Comparison of ENCODE assay signal across 8 cellular contexts in genomic region chr1:110964400-110964903, GRCh38. TPM values are rescaled to one million over a fixed set of nuclear protein-coding genes. Genes with fewer than 3 reads are reported as not detected.
DNase-seq lines count a peak whose midpoint lies in the region; ATAC-seq and TF ChIP-seq lines count a peak whose summit lies in the region.

No MANE protein-coding gene starts in this region.

- H3K9ac ChIP-seq in liver (ENCODE audit: low read depth in 1 of 2, low read length in 2 of 2): no peak overlapping the region

- H3K27me3 Mint-ChIP-seq in activated CD4-positive, alpha-beta T cell treated with anti-CD3 and anti-CD28 coated beads, Interleukin-2, amount 10 ng/mL, durations not matched to agents 7 days and 5 days: peaks cover 16% of the 10 kb centered on the region

- CTCF ChIA-PET in activated CD4-positive, alpha-beta T cell treated with anti-CD3 and anti-CD28 coated beads, Interleukin-2, amount 10 ng/mL, durations not matched to agents 7 days and 5 days (lab: Charles Lee): interaction anchor here (0.8 to 1.7 kb wide), 9 partner anchors 9 to 178 kb away, joined by 3 to 7 read pairs (median 4); no protein-coding TSS in a partner anchor

- H3K36me3 ChIP-seq in ascending aorta: no peaks in the 10 kb centered on the region
- H3K36me3 ChIP-seq in liver (ENCODE audit: control insufficient read depth in 4 of 4, insufficient read depth in 3 of 4, low read depth in 1 of 4, low read length in 3 of 4): peaks cover 0 to 3% (median 0%) of the 10 kb centered on the region in 4 donors
- no peaks in the 10 kb centered on the region for H3K36me3 ChIP-seq in thymus (ENCODE audit: control insufficient read depth, insufficient read depth)

- no peak for DNase-seq in activated CD4-positive, alpha-beta T cell treated with anti-CD3 and anti-CD28 coated beads, Interleukin-2, amount 10 ng/mL, durations not matched to agents 7 days and 5 days
- no peak for DNase-seq in activated CD4-positive, alpha-beta T cell treated with anti-CD3 and anti-CD28 coated beads, Interleukin-2, amount 50 U/mL, for 48 hours
- no peak for DNase-seq in ascending aorta (ENCODE audit: low spot score in 2 of 2)
- DNase-seq in NCI-H345 (lab: John Stamatoyannopoulos, UW): no peak
- no peak for DNase-seq in cortex of kidney (lab: John Stamatoyannopoulos, UW)

- H3K36me3 Mint-ChIP-seq in activated CD4-positive, alpha-beta T cell treated with anti-CD3 and anti-CD28 coated beads, Interleukin-2, amount 10 ng/mL, durations not matched to agents 7 days and 5 days (ENCODE audit: low read depth): peaks cover 43% of the 10 kb centered on the region

- H3K4me3 ChIP-seq in ascending aorta (peak overlapping the region; percentile 52 to 73), liver (ENCODE audit: low read depth in 1 of 3, low read length in 3 of 3) (peak overlapping the region; percentile 72 to 96 (median 85)), thymus (ENCODE audit: low read length) (peak overlapping the region; percentile 80)

- peak overlapping the region; percentile 79 for H3K4me3 Mint-ChIP-seq in activated CD4-positive, alpha-beta T cell treated with anti-CD3 and anti-CD28 coated beads, Interleukin-2, amount 10 ng/mL, durations not matched to agents 7 days and 5 days

- peaks cover 33% of the 10 kb centered on the region for H3K9me3 Mint-ChIP-seq in activated CD4-positive, alpha-beta T cell treated with anti-CD3 and anti-CD28 coated beads, Interleukin-2, amount 10 ng/mL, durations not matched to agents 7 days and 5 days

- H3K4me1 ChIP-seq in ascending aorta: no peaks in the 10 kb centered on the region
- H3K4me1 ChIP-seq in liver (ENCODE audit: control insufficient read depth in 4 of 4, insufficient read depth in 4 of 4, low read length in 3 of 4): peaks cover 0 to 15% (median 6%) of the 10 kb centered on the region in 4 donors
- no peaks in the 10 kb centered on the region for H3K4me1 ChIP-seq in thymus (ENCODE audit: control insufficient read depth, insufficient read depth, low read length)

- peak overlapping the region; percentile 97 for H3K27ac Mint-ChIP-seq in activated CD4-positive, alpha-beta T cell treated with anti-CD3 and anti-CD28 coated beads, Interleukin-2, amount 10 ng/mL, durations not matched to agents 7 days and 5 days

- no peak for TF ChIP-seq RAD21 in liver (IDR thresholded peaks at IDR 0.05)

- TF ChIP-seq CTCF in ascending aorta (IDR thresholded peaks at IDR 0.05) (no peak), liver (IDR thresholded peaks at IDR 0.05; ENCODE audit: low read depth, low read length, missing input control) (no peak)

- no peaks in the 10 kb centered on the region for H3K27me3 ChIP-seq in ascending aorta
- peaks cover 0 to 15% (median 5%) of the 10 kb centered on the region in 4 donors for H3K27me3 ChIP-seq in liver (ENCODE audit: control insufficient read depth in 4 of 4, insufficient read depth in 4 of 4, low read length in 3 of 4)
- peaks cover 2% of the 10 kb centered on the region for H3K27me3 ChIP-seq in thymus (ENCODE audit: control insufficient read depth, insufficient read depth)

- H3K27ac ChIP-seq in ascending aorta: peak overlapping the region; percentile 63 to 94
- H3K27ac ChIP-seq in liver (ENCODE audit: low read depth in 1 of 2, low read length in 2 of 2): peak overlapping the region; percentile 90 to 94
- peak overlapping the region; percentile 99 for H3K27ac ChIP-seq in thymus (ENCODE audit: low read depth)

- H3K9me3 ChIP-seq in ascending aorta (peaks cover 0 to 30% of the 10 kb centered on the region in 2 donors), liver (ENCODE audit: control insufficient read depth in 4 of 4, low read length in 3 of 4) (peaks cover 4 to 29% (median 21%) of the 10 kb centered on the region in 4 donors), thymus (ENCODE audit: control insufficient read depth) (no peaks in the 10 kb centered on the region)

- WGBS in liver: 42% methylated on average over 8 of the region's 8 CpGs
- whole genome bisulfite sequencing in thymus: 48% methylated on average over 8 of the region's 8 CpGs

- ATAC-seq in HG03571 (IDR thresholded peaks at IDR 0.05; ENCODE audit: unreplicated experiment): no peak

- intact Hi-C loops in ascending aorta (cut with DNase I): loop anchor here (10.0 kb wide), 2 partner anchors 480 to 630 kb away; partner anchors contain the start of genes ATP5PB, RBM15 and WDR77

- POLR2A ChIA-PET in activated CD4-positive, alpha-beta T cell treated with anti-CD3 and anti-CD28 coated beads, Interleukin-2, amount 10 ng/mL, durations not matched to agents 7 days and 5 days (lab: Charles Lee): interaction anchor here (0.6 to 1.1 kb wide), 4 partner anchors 60 to 217 kb away, joined by 3 to 5 read pairs (median 4); no protein-coding TSS in a partner anchor

- H3K4me1 Mint-ChIP-seq in activated CD4-positive, alpha-beta T cell treated with anti-CD3 and anti-CD28 coated beads, Interleukin-2, amount 10 ng/mL, durations not matched to agents 7 days and 5 days: peaks cover 39% of the 10 kb centered on the region

TF ChIP-seq in liver, 16 proteins besides CTCF, POLR2A, EP300 and RAD21:
- TF ChIP-seq SP1 (IDR thresholded peaks at IDR 0.05) (no peak), YY1 (IDR thresholded peaks at IDR 0.05) (no peak), GABPA (IDR thresholded peaks at IDR 0.05 in 1 of 2, conservative IDR thresholded peaks at IDR 0.05 in 1 of 2) (peak in 1 of 2 donors; percentile 84), FOXA2 (IDR thresholded peaks at IDR 0.05) (no peak), HNF4A (conservative IDR thresholded peaks at IDR 0.05) (no peak), JUND (IDR thresholded peaks at IDR 0.05) (no peak), HNF4G (IDR thresholded peaks at IDR 0.05) (no peak), NR2F2 (IDR thresholded peaks at IDR 0.05) (no peak), EGR1 (IDR thresholded peaks at IDR 0.05; ENCODE audit: low read depth in 2 of 2) (no peak)
- TF ChIP-seq, protein P1, sequence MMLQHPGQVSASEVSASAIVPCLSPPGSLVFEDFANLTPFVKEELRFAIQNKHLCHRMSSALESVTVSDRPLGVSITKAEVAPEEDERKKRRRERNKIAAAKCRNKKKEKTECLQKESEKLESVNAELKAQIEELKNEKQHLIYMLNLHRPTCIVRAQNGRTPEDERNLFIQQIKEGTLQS (IDR thresholded peaks at IDR 0.05): no peak
- TF ChIP-seq, protein P2, sequence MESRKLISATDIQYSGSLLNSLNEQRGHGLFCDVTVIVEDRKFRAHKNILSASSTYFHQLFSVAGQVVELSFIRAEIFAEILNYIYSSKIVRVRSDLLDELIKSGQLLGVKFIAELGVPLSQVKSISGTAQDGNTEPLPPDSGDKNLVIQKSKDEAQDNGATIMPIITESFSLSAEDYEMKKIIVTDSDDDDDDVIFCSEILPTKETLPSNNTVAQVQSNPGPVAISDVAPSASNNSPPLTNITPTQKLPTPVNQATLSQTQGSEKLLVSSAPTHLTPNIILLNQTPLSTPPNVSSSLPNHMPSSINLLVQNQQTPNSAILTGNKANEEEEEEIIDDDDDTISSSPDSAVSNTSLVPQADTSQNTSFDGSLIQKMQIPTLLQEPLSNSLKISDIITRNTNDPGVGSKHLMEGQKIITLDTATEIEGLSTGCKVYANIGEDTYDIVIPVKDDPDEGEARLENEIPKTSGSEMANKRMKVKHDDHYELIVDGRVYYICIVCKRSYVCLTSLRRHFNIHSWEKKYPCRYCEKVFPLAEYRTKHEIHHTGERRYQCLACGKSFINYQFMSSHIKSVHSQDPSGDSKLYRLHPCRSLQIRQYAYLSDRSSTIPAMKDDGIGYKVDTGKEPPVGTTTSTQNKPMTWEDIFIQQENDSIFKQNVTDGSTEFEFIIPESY (IDR thresholded peaks at IDR 0.05): peak; percentile 1

RNA-seq across cellular contexts. Expression of gene LRIF1, which starts 0.7 kb away (rescaled TPM):
- 10 to 100 TPM; 18.3 to 21.0 TPM for total RNA-seq in activated CD4-positive, alpha-beta T cell treated with anti-CD3 and anti-CD28 coated beads, Interleukin-2, amount 10 ng/mL, durations not matched to agents 7 days and 5 days
- 3.5 TPM for total RNA-seq in ascending aorta
- total RNA-seq in liver: 1 to 10 TPM; 6.1 to 7.1 TPM
- polyA plus RNA-seq in liver: 1 to 10 TPM; 3.9 to 6.3 TPM
- polyA plus RNA-seq in thymus: 32.8 TPM
